8 cellular contexts compared by ENCODE assay signal in the genomic region with DNA sequence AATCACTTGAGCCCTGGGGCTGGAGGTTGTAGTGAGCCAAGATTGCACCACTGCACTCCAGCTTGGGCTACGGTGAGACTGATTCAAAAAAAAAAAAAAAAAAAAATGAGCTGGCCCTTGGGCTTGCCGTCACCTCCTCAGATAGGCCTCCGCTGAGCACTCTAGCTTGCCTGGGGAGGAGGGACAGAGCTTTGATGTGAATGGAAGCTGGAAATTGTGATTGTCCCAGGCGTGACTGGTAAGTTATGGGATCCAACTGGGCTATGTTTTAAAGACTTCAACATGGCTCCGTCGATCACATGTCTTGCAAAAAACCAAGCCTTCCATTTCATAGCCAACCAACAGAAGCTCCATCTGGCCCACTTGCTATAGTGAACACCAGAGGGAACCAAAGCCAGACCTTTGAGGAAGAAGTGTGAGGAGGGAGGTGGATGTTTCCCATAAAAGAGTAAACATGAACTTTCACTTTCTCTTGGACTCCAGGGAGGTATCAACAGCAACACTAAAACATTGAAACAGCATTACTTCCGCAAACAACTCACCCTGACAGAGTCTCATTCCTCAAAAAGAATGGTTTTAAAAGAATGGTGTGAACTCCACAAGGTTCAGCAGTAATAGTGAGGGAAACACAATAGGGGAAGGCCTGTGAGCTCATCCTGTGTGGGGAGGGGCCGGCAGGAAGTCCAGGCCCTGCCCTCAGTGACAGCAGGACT. TPM values are rescaled to one million over a fixed set of nuclear protein-coding genes. Genes with fewer than 3 reads are reported as not detected.
DNase-seq lines count a peak whose midpoint lies in the region; ATAC-seq, FAIRE-seq and TF ChIP-seq lines count a peak whose summit lies in the region.

No MANE protein-coding gene starts in this region.

- H3K9me3 ChIP-seq in fibroblast of lung (ENCODE audit: control insufficient read depth, insufficient read depth, low read depth, low read length) (no peaks in the 10 kb centered on the region), trophoblast cell (ENCODE audit: insufficient read depth, low read depth, low read length) (peaks cover 6% of the 10 kb centered on the region)

- H3K18ac ChIP-seq in trophoblast cell (ENCODE audit: low read length), result no peak overlapping the region

- ATAC-seq in GM18858 (IDR thresholded peaks at IDR 0.05; ENCODE audit: unreplicated experiment) (peak; percentile 65), HG03039 (IDR thresholded peaks at IDR 0.05; ENCODE audit: unreplicated experiment) (peak; percentile 79)

- no peak for FAIRE-seq in RCC 7860 (lab: Jason Lieb, UNC)

- H3K9ac ChIP-seq in fibroblast of lung (ENCODE audit: insufficient read depth, low read length) (no peak overlapping the region), trophoblast cell (ENCODE audit: low read length) (no peak overlapping the region)

- H3K14ac ChIP-seq in trophoblast cell (ENCODE audit: low read length), result no peak overlapping the region

- H4K20me1 ChIP-seq in fibroblast of lung (ENCODE audit: control insufficient read depth, extremely low read depth, insufficient read depth, low read length), result no peaks in the 10 kb centered on the region

- H3K79me1 ChIP-seq in trophoblast cell (ENCODE audit: low read length), result peaks cover 3% of the 10 kb centered on the region

- H3K27me3 ChIP-seq in fibroblast of lung (ENCODE audit: control insufficient read depth, insufficient read depth, low read length) (no peaks in the 10 kb centered on the region), trophoblast cell (ENCODE audit: insufficient read depth, low read length) (no peaks in the 10 kb centered on the region)

- H2BK5ac ChIP-seq in trophoblast cell (ENCODE audit: low read depth, low read length, poor library complexity), result no peak overlapping the region

- H3K79me2 ChIP-seq in fibroblast of lung (ENCODE audit: control insufficient read depth, insufficient read depth, low read length) (no peaks in the 10 kb centered on the region), trophoblast cell (ENCODE audit: control insufficient read depth, insufficient read depth, low read length, poor library complexity) (no peaks in the 10 kb centered on the region)

- H3K4me2 ChIP-seq in fibroblast of lung (ENCODE audit: extremely low read depth, insufficient read depth, low read length) (peak overlapping the region; percentile 54), trophoblast cell (ENCODE audit: low read length) (no peak overlapping the region)

- no CpG with 5 or more reads among the region's 8 CpGs for WGBS in trophoblast cell (ENCODE audit: extremely low coverage, insufficient coverage, insufficient read length)

- DNase-seq in AG08396 (ENCODE audit: low spot score), result peak; percentile 42
- DNase-seq in RCC 7860 (ENCODE audit: low spot score), result peak; percentile 77
- DNase-seq in fibroblast of lung (ENCODE audit: low read depth in 2 of 2), result peak; percentile 78 to 85
- peak; percentile 20 to 61 for DNase-seq in trophoblast cell
- no peak for DNase-seq in foreskin melanocyte
- DNase-seq in superior temporal gyrus (ENCODE audit: extremely low spot score), result no peak

- H3K36me3 ChIP-seq in fibroblast of lung (ENCODE audit: control insufficient read depth, insufficient read depth, low read length), result no peaks in the 10 kb centered on the region
- H3K36me3 ChIP-seq in trophoblast cell (ENCODE audit: control insufficient read depth in 1 of 2, insufficient read depth in 2 of 2, low read length in 2 of 2), result peaks cover 0 to 2% of the 10 kb centered on the region in 2 experiments

- H4K91ac ChIP-seq in trophoblast cell (ENCODE audit: low read depth, low read length), result peak overlapping the region; percentile 22

- H3K4ac ChIP-seq in trophoblast cell (ENCODE audit: low read depth, low read length), result no peak overlapping the region

- no peak overlapping the region for H2BK120ac ChIP-seq in trophoblast cell (ENCODE audit: insufficient read depth, low read length, poor library complexity)

- no peak overlapping the region for H3K23ac ChIP-seq in trophoblast cell (ENCODE audit: low read length)

- peak; percentile 61 to 63 for TF ChIP-seq CTCF in fibroblast of lung (conservative IDR thresholded peaks at IDR 0.05 in 1 of 2, IDR thresholded peaks at IDR 0.05 in 1 of 2; ENCODE audit: low read depth in 1 of 2, low read length in 2 of 2)

- no peak overlapping the region for H2BK12ac ChIP-seq in trophoblast cell (ENCODE audit: low read length)

- H3K4me3 ChIP-seq in fibroblast of lung (replicated peaks in 1 of 4; ENCODE audit: control extremely low read depth in 1 of 4, insufficient read depth in 1 of 4, low read depth in 3 of 4, low read length in 4 of 4), result no peak overlapping the region
- H3K4me3 ChIP-seq in trophoblast cell (ENCODE audit: low read depth, low read length), result no peak overlapping the region

- H3K27ac ChIP-seq in fibroblast of lung (ENCODE audit: insufficient read depth, low read length), result peak overlapping the region; percentile 86
- no peak overlapping the region for H3K27ac ChIP-seq in trophoblast cell (ENCODE audit: low read depth, low read length)

- H3K4me1 ChIP-seq in fibroblast of lung (ENCODE audit: control insufficient read depth, extremely low read depth, insufficient read depth, low read length) (peaks cover 18% of the 10 kb centered on the region), trophoblast cell (ENCODE audit: control insufficient read depth in 1 of 2, insufficient read depth in 2 of 2, low read length in 2 of 2) (peaks cover 14 to 19% of the 10 kb centered on the region in 2 experiments)

- H2AFZ ChIP-seq in fibroblast of lung (ENCODE audit: low read length) (peak overlapping the region; percentile 66), trophoblast cell (ENCODE audit: insufficient read depth, low read length, poor library complexity) (no peak overlapping the region)

- no peak overlapping the region for H4K12ac ChIP-seq in trophoblast cell (ENCODE audit: low read depth, low read length)

- no peak overlapping the region for H4K8ac ChIP-seq in trophoblast cell (ENCODE audit: low read depth, low read length)

- no peak overlapping the region for H2AK5ac ChIP-seq in trophoblast cell (ENCODE audit: low read length)

RNA-seq across cellular contexts. Expression of gene IL12A, which starts 59.3 kb away (rescaled TPM):
- 27.2 and 72.5 TPM in 2 replicates for total RNA-seq in fibroblast of lung
- polyA plus RNA-seq in fibroblast of lung, result 5.5 and 7.1 TPM in 2 replicates
- 4.4 and 6.8 TPM in 2 replicates for polyA plus RNA-seq in fibroblast of lung (2012)
- polyA minus RNA-seq in fibroblast of lung (ENCODE audit: low replicate concordance), result 1.5 and 1.9 TPM in 2 replicates
- polyA plus RNA-seq in trophoblast cell (2013), result 0.10 and 0.23 TPM in 2 replicates

Comparison
In these comparisons a context has a peak if more than half of its experiments do, and no peak if none do; other contexts are left out.
1. DNase-seq: peak in AG08396 (single experiment), RCC 7860 (single experiment), fibroblast of lung (2 of 2) and trophoblast cell (2 of 2); none in foreskin melanocyte (single experiment) and superior temporal gyrus (single experiment).